Comparison of ENCODE assay signal across 8 cellular contexts in genomic region chr4:56799824-56800756, GRCh38. TPM values are rescaled to one million over a fixed set of nuclear protein-coding genes. Genes with fewer than 3 reads are reported as not detected.
DNase-seq lines count a peak whose midpoint lies in the region; ATAC-seq, FAIRE-seq and TF ChIP-seq lines count a peak whose summit lies in the region.

No MANE protein-coding gene starts in this region.

- CTCF ChIA-PET in A549 (lab: Yijun Ruan, JAX) = interaction anchor here (0.6 to 1.9 kb wide), 26 partner anchors 11 to 377 kb away, joined by 3 to 17 read pairs (median 4); no protein-coding TSS in a partner anchor

- TF ChIP-seq RAD21 in A549 (conservative IDR thresholded peaks at IDR 0.05 in 1 of 2, IDR thresholded peaks at IDR 0.05 in 1 of 2) = peak; percentile 90 to 94

- DNase-seq in A549 (ENCODE audit: low read depth in 1 of 2, low spot score in 1 of 2) (peak; percentile 48 to 77), NCI-H2171 (lab: John Stamatoyannopoulos, UW) (peak; percentile 28), bronchial epithelial cell (ENCODE audit: low read depth) (peak; percentile 77), immature natural killer cell (peak; percentile 73 to 79 (median 77)), smooth muscle cell of the brain vasculature (ENCODE audit: low read depth, low spot score) (peak; percentile 67)

- peaks cover 11 to 31% of the 10 kb centered on the region in 2 donors for H3K4me1 Mint-ChIP-seq in immature natural killer cell

- H3K36me3 Mint-ChIP-seq in immature natural killer cell = no peaks in the 10 kb centered on the region

- H3K4me3 ChIP-seq in A549 (peak overlapping the region; percentile 54), bronchial epithelial cell (ENCODE audit: low read depth, low read length) (peak overlapping the region; percentile 48)

- no peaks in the 10 kb centered on the region for H3K9me3 Mint-ChIP-seq in immature natural killer cell

- 5% methylated on average over 19 of the region's 19 CpGs for WGBS in A549 (ENCODE audit: missing lambda C conversion rate)

- peak; percentile 76 for TF ChIP-seq CTCF in A549 (IDR thresholded peaks at IDR 0.05)
- TF ChIP-seq CTCF in VCaP (conservative IDR thresholded peaks at IDR 0.05) = peak; percentile 94
- peak; percentile 96 for TF ChIP-seq CTCF in bronchial epithelial cell (IDR thresholded peaks at IDR 0.05; ENCODE audit: insufficient read depth, low read length, severe bottlenecking)

- no peak for TF ChIP-seq POLR2A in A549 (IDR thresholded peaks at IDR 0.05; ENCODE audit: low read length)

- no peak for TF ChIP-seq EP300 in A549 (IDR thresholded peaks at IDR 0.05)

- H3K9me3 ChIP-seq in A549 = no peaks in the 10 kb centered on the region

- POLR2A ChIA-PET in A549 (lab: Yijun Ruan, JAX) = interaction anchor here (0.8 to 1.3 kb wide), 7 partner anchors 36 to 365 kb away, joined by 3 to 5 read pairs (median 3); partner anchors contain the start of genes PPAT and SRP72

- peak overlapping the region; percentile 65 to 82 for H3K27ac ChIP-seq in A549
- 0 out of 2 replicates have a peak overlapping the region, but pooled peaks have one; percentile 20 for H3K27ac ChIP-seq in VCaP

- no peaks in the 10 kb centered on the region for H3K4me1 ChIP-seq in A549

- ATAC-seq in A549 (peak; percentile 99 to 100), GM18519 (IDR thresholded peaks at IDR 0.05; ENCODE audit: low FRiP score, unreplicated experiment) (peak; percentile 90), HG03095 (IDR thresholded peaks at IDR 0.05; ENCODE audit: unreplicated experiment) (peak; percentile 97)

- FAIRE-seq in A549 (lab: Jason Lieb, UNC) (no peak), bronchial epithelial cell (lab: Jason Lieb, UNC) (peak; percentile 32)

- no peaks in the 10 kb centered on the region for H3K27me3 ChIP-seq in bronchial epithelial cell (ENCODE audit: control insufficient read depth, insufficient read depth, low read length)

- H3K27ac Mint-ChIP-seq in immature natural killer cell = peak overlapping the region; percentile 87 to 96 (median 94)

- no peaks in the 10 kb centered on the region for H3K36me3 ChIP-seq in bronchial epithelial cell (ENCODE audit: control insufficient read depth, insufficient read depth, low read length)

- H3K4me3 Mint-ChIP-seq in immature natural killer cell = peak overlapping the region; percentile 93 to 99 (median 99)

- H3K27me3 Mint-ChIP-seq in immature natural killer cell (ENCODE audit: low read depth in 3 of 3) = no peaks in the 10 kb centered on the region

- peak overlapping the region; percentile 60 for H3K4me2 ChIP-seq in A549

TF ChIP-seq in A549, 52 proteins besides CTCF, POLR2A, EP300 and RAD21:
- TF ChIP-seq SMC3 (IDR thresholded peaks at IDR 0.05) (peak; percentile 89), BCL3 (IDR thresholded peaks at IDR 0.05) (no peak), MAX (IDR thresholded peaks at IDR 0.05) (peak; percentile 14; the same call in 1 of the 2 replicates), EHF (CRISPR knock-in tag; IDR thresholded peaks at IDR 0.05) (no peak), HMGXB4 (CRISPR knock-in tag; IDR thresholded peaks at IDR 0.05; ENCODE audit: borderline replicate concordance) (no peak)

RNA-seq across cellular contexts. Expression of gene SPINK2, which starts 21.4 kb away (rescaled TPM):
- polyA plus RNA-seq in A549 (2011; rRNA removed) (not detected in 2 replicates), A549 (2017; fragmentation: RNase III; extraction: RNeasy Plus Mini Kit Qiagen cat#74134 plus additional on column Dnase treatment) (not detected in 3 replicates), immature natural killer cell (10 to 100 TPM; 17.0 to 96.4 (median 68.9) TPM)
- 0.10 TPM in 1 of 2 replicates, not detected in the other for polyA plus RNA-seq in A549 (2012; cell fraction: cytosol; rRNA removed)
- 0.10 TPM in 1 of 2 replicates, not detected in the other for polyA plus RNA-seq in A549 (2012; cell fraction: nucleus; rRNA removed)
- not detected in 2 replicates for polyA minus RNA-seq in A549 (2011; rRNA and poly(A)+ RNA removed)
- total RNA-seq in bronchial epithelial cell = not detected in 2 replicates

Comparison
In these comparisons a context has a peak if more than half of its experiments do, and no peak if none do; other contexts are left out.
1. Peak in every context shown above with its lines: DNase-seq, ATAC-seq, H3K4me3 ChIP-seq and H3K27ac ChIP-seq.
2. RNA of gene SPINK2, which starts 21.4 kb away (polyA plus RNA-seq): 17.0 to 96.4 TPM in immature natural killer cell; 0.10 TPM in A549; every median in the first group is over 10 times any median in the second.